21 cellular contexts compared by ENCODE assay signal in the genomic region with DNA sequence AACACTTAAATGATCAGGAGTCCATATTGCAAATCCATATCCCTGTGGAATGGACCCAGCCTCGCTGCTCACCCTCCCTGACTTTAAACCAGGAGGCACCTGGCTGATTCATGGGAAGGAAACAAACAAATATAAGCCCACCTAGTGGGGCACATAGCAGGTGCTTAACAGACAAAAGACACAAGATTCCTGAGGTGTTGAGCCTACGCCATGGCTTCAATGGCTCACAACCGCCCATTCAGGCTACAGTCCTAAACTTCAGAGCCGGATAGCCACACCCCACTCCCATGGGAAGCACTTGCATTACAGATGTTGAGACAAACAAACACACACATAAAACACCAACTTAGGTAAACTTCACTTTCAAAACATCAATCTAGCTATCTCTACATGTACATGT.
"Had no signal": no experiment of that assay in that cellular context is flagged by ENCODE, and none has a peak within 500 bp of the region (broad histone marks: within the 10 kb centered on the region; RNA-seq: fewer than 3 reads in every experiment).

No MANE protein-coding gene starts in this region.

- H3K36me3 ChIP-seq: colonic mucosa, esophagus squamous epithelium, gastrocnemius medialis, heart left ventricle, left lung, lower lobe of right lung had no signal

- H3K79me2 ChIP-seq: hepatocyte had no signal

- H3K27ac ChIP-seq: colonic mucosa, epithelial cell of prostate, esophagus squamous epithelium, gastrocnemius medialis, heart left ventricle, hepatocyte, left lung, lower lobe of right lung had no signal

- H3K9me3 ChIP-seq: colonic mucosa, esophagus squamous epithelium, gastrocnemius medialis, lower lobe of right lung, mucosa of descending colon had no signal

- H3K27me3 ChIP-seq: colonic mucosa, esophagus squamous epithelium, gastrocnemius medialis, heart left ventricle, hepatocyte, left lung had no signal

- H3K4me3 ChIP-seq: colonic mucosa, esophagus squamous epithelium, gastrocnemius medialis, heart left ventricle, hepatocyte, left lung, lower lobe of right lung, mucosa of descending colon had no signal

- H3K4me1 Mint-ChIP-seq: naive B cell had no signal

- H3K4me1 ChIP-seq: colonic mucosa, esophagus squamous epithelium, gastrocnemius medialis, heart left ventricle, left lung, lower lobe of right lung had no signal

- ATAC-seq: esophagus mucosa, gastrocnemius medialis, heart left ventricle, left cardiac atrium, left lung, left ventricle myocardium superior, lower lobe of right lung, mucosa of descending colon had no signal

- H3K4me3 Mint-ChIP-seq: dendritic cell treated with granulocyte-macrophage colony-stimulating factor and Interleukin-4, amounts not matched to agents 40 ng/mL and 50 ng/mL, for 4 days; mesothelial cell of epicardium; naive B cell had no signal

- H2AFZ ChIP-seq: hepatocyte had no signal

- H3K4me2 ChIP-seq: hepatocyte had no signal

- DNase-seq: colonic mucosa; cortex of kidney; effector memory CD4-positive, alpha-beta T cell; erythroblast; esophagus squamous epithelium; foreskin fibroblast; gastrocnemius medialis; heart left ventricle; hypothalamus; left cardiac atrium; left lung; left ventricle myocardium superior; lower lobe of right lung; mesenchymal stem cell; mucosa of descending colon; naive B cell had no signal

- H3K27ac Mint-ChIP-seq: dendritic cell treated with granulocyte-macrophage colony-stimulating factor and Interleukin-4, amounts not matched to agents 40 ng/mL and 50 ng/mL, for 4 days; mesothelial cell of epicardium; naive B cell had no signal

- H3K27me3 Mint-ChIP-seq: dendritic cell treated with granulocyte-macrophage colony-stimulating factor and Interleukin-4, amounts not matched to agents 40 ng/mL and 50 ng/mL, for 4 days; naive B cell had no signal

- H3K36me3 Mint-ChIP-seq: mesothelial cell of epicardium had no signal
